Comparison of ENCODE assay signal across 27 cellular contexts in the genomic region with DNA sequence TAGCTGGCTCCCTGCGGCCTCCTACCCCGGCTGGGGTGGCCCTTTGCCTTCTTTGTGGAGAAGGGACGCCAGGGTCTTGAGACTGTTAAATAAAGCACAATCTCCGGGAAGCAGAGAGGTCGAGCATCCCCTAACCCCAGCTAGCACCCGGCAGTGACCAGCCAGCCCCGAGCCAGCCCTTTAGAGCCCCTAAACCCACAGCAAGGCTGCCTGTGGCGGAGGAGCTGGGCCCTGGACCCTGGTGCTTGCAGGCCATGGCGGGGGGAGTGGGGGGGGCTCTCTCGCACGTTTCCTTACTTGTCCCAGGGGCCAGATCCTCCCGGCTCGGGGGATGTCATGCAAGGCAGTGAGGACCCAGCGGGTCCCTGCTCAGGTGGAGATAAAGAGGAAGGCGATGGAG. TPM values are rescaled to one million over a fixed set of nuclear protein-coding genes. Genes with fewer than 3 reads are reported as not detected.
"Had no signal": no experiment of that assay in that cellular context is flagged by ENCODE, and none has a peak within 500 bp of the region (broad histone marks: within the 10 kb centered on the region; RNA-seq: fewer than 3 reads in every experiment).

No MANE protein-coding gene starts in this region.

- H2AFZ ChIP-seq: parathyroid adenoma had no signal

- H3K9me3 ChIP-seq: breast epithelium, esophagus squamous epithelium, left lung, lower lobe of right lung, psoas muscle, tibial nerve had no signal

- H3K36me3 Mint-ChIP-seq: naive B cell had no signal

- H3K4me3 Mint-ChIP-seq: activated CD4-positive, alpha-beta T cell treated with anti-CD3 and anti-CD28 coated beads for 36 hours; activated T-helper 1 cell treated with anti-CD3 and anti-CD28 coated beads, Interleukin-12 subunit alpha, Interleukin-12 subunit beta, Interleukin-2, Interleukin-4 antibody, amounts not matched to agents 30 ng/mL and 10 ng/mL and 1 ng/mL, durations not matched to agents 14 hours and 24 hours and 36 hours; central memory CD8-positive, alpha-beta T cell; naive B cell; T-helper 2 cell treated with Interferon-gamma antibody and Interleukin-4, amounts not matched to agents 5 μg/mL and 100 μg/mL, for 36 hours had no signal

- H3K27ac ChIP-seq: breast epithelium, esophagus squamous epithelium, left lung, lower lobe of right lung, parathyroid adenoma, psoas muscle, tibial nerve had no signal

- H3K36me3 ChIP-seq: breast epithelium, esophagus squamous epithelium, left lung, lower lobe of right lung, tibial nerve had no signal

- H3K27ac Mint-ChIP-seq: activated CD4-positive, alpha-beta T cell treated with anti-CD3 and anti-CD28 coated beads for 36 hours; activated T-helper 1 cell treated with anti-CD3 and anti-CD28 coated beads, Interleukin-12 subunit alpha, Interleukin-12 subunit beta, Interleukin-2, Interleukin-4 antibody, amounts not matched to agents 30 ng/mL and 10 ng/mL and 1 ng/mL, durations not matched to agents 14 hours and 24 hours and 36 hours; naive B cell; nephron progenitor cell had no signal

- H3K4me3 ChIP-seq: breast epithelium, esophagus squamous epithelium, left lung, lower lobe of right lung, psoas muscle, tibial nerve had no signal

- H3K4me1 ChIP-seq: breast epithelium, left lung, lower lobe of right lung, parathyroid adenoma, tibial nerve had no signal

- H3K9ac ChIP-seq: parathyroid adenoma had no signal

- DNase-seq: activated CD4-positive, alpha-beta T cell treated with anti-CD3 and anti-CD28 coated beads for 36 hours; activated CD4-positive, alpha-beta T cell treated with anti-CD3 and anti-CD28 coated beads, Interleukin-2, amount 50 U/mL, for 48 hours; activated CD4-positive, CD25-positive, alpha-beta regulatory T cell; activated CD8-positive, alpha-beta memory T cell treated with anti-CD3 and anti-CD28 coated beads for 24 hours; activated gamma-delta T cell; activated naive CD4-positive, alpha-beta T cell treated with anti-CD3 and anti-CD28 coated beads, Interleukin-2, amount 50 U/mL, for 16 hours; activated T-cell treated with anti-CD3 and anti-CD28 coated beads, Interleukin-2, amount 50 U/mL, for 1 hour; dermis blood vessel endothelial cell; effector CD4-positive, alpha-beta T cell; esophagus squamous epithelium; left lung; lower lobe of right lung; naive B cell; nephron progenitor cell; nucleus accumbens; psoas muscle; stimulated activated CD4-positive, alpha-beta T cell treated with anti-CD3 and anti-CD28 coated beads, Interleukin-2, amount 100 ng/mL, for 48 hours; stimulated activated naive CD4-positive, alpha-beta T cell treated with Interleukin-2 at 50 U/mL for 16 hours; T-helper 1 cell had no signal

- H3K9me3 Mint-ChIP-seq: activated T-helper 1 cell treated with anti-CD3 and anti-CD28 coated beads, Interleukin-12 subunit alpha, Interleukin-12 subunit beta, Interleukin-2, Interleukin-4 antibody, amounts not matched to agents 30 ng/mL and 10 ng/mL and 1 ng/mL, durations not matched to agents 14 hours and 24 hours and 36 hours; central memory CD8-positive, alpha-beta T cell; naive B cell; nephron progenitor cell; T-helper 2 cell treated with Interferon-gamma antibody and Interleukin-4, amounts not matched to agents 5 μg/mL and 100 μg/mL, for 36 hours had no signal

- H3K79me2 ChIP-seq: parathyroid adenoma had no signal

- H3K4me1 Mint-ChIP-seq: central memory CD8-positive, alpha-beta T cell; naive B cell had no signal

- ATAC-seq: activated CD4-positive, alpha-beta T cell treated with anti-CD3 and anti-CD28 coated beads for 36 hours; lower lobe of right lung; psoas muscle had no signal

RNA-seq across cellular contexts. Expression of a gene that starts 49.2 kb away (rescaled TPM):
- total RNA-seq: activated CD4-positive, alpha-beta T cell treated with anti-CD3 and anti-CD28 coated beads for 36 hours; activated T-helper 1 cell treated with anti-CD3 and anti-CD28 coated beads, Interleukin-12 subunit alpha, Interleukin-12 subunit beta, Interleukin-2, Interleukin-4 antibody, amounts not matched to agents 30 ng/mL and 10 ng/mL and 1 ng/mL, durations not matched to agents 14 hours and 24 hours and 36 hours; dermis blood vessel endothelial cell; frontal cortex; temporal lobe had no signal
